In the genomic region with DNA sequence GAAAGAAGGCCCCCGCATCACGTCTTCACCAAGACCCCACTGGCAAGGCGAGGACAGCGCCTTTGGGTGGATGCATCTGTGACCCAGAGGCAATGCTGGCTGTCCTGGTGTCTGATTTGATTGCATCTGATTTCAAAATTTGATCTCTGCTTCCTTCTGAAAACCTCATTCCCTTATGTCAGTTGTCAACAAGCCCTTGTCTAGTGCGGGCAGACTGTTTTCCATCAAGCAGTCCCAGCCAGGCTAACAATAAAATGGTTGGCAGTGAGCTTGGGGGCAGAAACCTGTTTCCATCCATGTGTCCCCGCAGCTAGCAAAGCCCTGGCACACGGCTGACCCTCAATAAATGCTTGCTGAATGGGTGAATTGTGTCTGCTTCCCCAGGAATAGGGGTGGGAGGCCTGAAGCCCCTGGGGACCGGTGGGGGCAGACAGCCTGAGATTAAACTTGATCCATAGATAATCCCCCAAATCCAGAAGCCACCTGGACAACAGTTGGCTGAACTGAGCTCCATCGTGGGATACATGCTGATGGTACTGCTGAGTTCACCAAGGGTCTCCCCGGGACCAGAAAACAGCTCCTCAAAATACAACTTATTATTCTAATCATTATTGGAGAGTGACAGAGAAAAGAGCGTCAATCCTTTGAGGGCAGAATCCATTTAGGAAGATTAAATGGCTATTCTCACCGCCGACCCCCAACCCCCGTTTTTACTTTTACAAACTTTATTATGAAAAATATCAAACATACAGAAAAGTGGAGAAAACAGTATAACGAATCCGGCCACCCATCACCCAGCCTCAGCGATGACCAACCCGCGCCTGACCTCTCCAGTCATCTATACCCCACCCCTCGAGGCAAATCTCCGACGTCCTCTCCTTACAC, we compare ENCODE assay signal across 8 cellular contexts. TPM values are rescaled to one million over a fixed set of nuclear protein-coding genes. Genes with fewer than 3 reads are reported as not detected.
DNase-seq lines count a peak whose midpoint lies in the region; ATAC-seq, FAIRE-seq and TF ChIP-seq lines count a peak whose summit lies in the region.

No MANE protein-coding gene starts in this region.

- peak overlapping the region; percentile 51 for H3K18ac ChIP-seq in trophoblast cell (ENCODE audit: low read length)

- H4K8ac ChIP-seq in trophoblast cell (ENCODE audit: low read depth, low read length) = peak overlapping the region; percentile 76

- H3K36me3 ChIP-seq in esophagus muscularis mucosa (no peaks in the 10 kb centered on the region), trophoblast cell (ENCODE audit: control insufficient read depth in 1 of 2, insufficient read depth in 2 of 2, low read length in 2 of 2) (no peaks in the 10 kb centered on the region)

- H2BK5ac ChIP-seq in trophoblast cell (ENCODE audit: low read depth, low read length, poor library complexity) = peak overlapping the region; percentile 61

- peak overlapping the region; percentile 78 for H3K9ac ChIP-seq in trophoblast cell (ENCODE audit: low read length)

- H3K9me3 ChIP-seq in esophagus muscularis mucosa (no peaks in the 10 kb centered on the region), trophoblast cell (ENCODE audit: insufficient read depth, low read depth, low read length) (no peaks in the 10 kb centered on the region)

- peak overlapping the region; percentile 54 for H4K12ac ChIP-seq in trophoblast cell (ENCODE audit: low read depth, low read length)

- H3K27ac ChIP-seq in esophagus muscularis mucosa (replicated peaks in 1 of 4) (peak overlapping the region; percentile 88 to 93 (median 92)), trophoblast cell (ENCODE audit: low read depth, low read length) (peak overlapping the region; percentile 88)

- DNase-seq in GM12891 (ENCODE audit: insufficient read length, low spot score) = no peak
- no peak for DNase-seq in esophagus muscularis mucosa (ENCODE audit: extremely low spot score)
- no peak for DNase-seq in trophoblast cell
- DNase-seq in NCI-H2196 (lab: John Stamatoyannopoulos, UW; ENCODE audit: unreplicated experiment) = no peak
- DNase-seq in stimulated activated CD4-positive, alpha-beta T cell treated with anti-CD3 and anti-CD28 coated beads, Interleukin-12 subunit alpha, Interleukin-12 subunit beta, amount 100 ng/mL, for 4 hours = no peak
- DNase-seq in 8988T = no peak

- TF ChIP-seq EP300 in esophagus muscularis mucosa (IDR thresholded peaks at IDR 0.05) = no peak

- no peak overlapping the region for H2AK5ac ChIP-seq in trophoblast cell (ENCODE audit: low read length)

- intact Hi-C loops in esophagus muscularis mucosa (cut with DNase I) = loop anchor here (5.0 kb wide), 3 partner anchors 51 to 139 kb away; no protein-coding TSS in a partner anchor

- FAIRE-seq in GM12891 (lab: Jason Lieb, UNC) = peak; percentile 23

- 27% methylated on average over 22 of the region's 22 CpGs for WGBS in esophagus muscularis mucosa
- WGBS in trophoblast cell (ENCODE audit: extremely low coverage, insufficient coverage, insufficient read length) = no CpG with 5 or more reads among the region's 22 CpGs

- H3K27me3 ChIP-seq in esophagus muscularis mucosa (no peaks in the 10 kb centered on the region), trophoblast cell (ENCODE audit: insufficient read depth, low read length) (no peaks in the 10 kb centered on the region)

- peaks cover 41 to 54% (median 52%) of the 10 kb centered on the region in 4 donors for H3K4me1 ChIP-seq in esophagus muscularis mucosa
- H3K4me1 ChIP-seq in trophoblast cell (ENCODE audit: control insufficient read depth in 1 of 2, insufficient read depth in 2 of 2, low read length in 2 of 2) = peaks cover 21 to 37% of the 10 kb centered on the region in 2 experiments

- peak overlapping the region; percentile 82 for H2BK120ac ChIP-seq in trophoblast cell (ENCODE audit: insufficient read depth, low read length, poor library complexity)

- peak overlapping the region; percentile 91 for H3K4me2 ChIP-seq in trophoblast cell (ENCODE audit: low read length)

- peak overlapping the region; percentile 94 for H3K14ac ChIP-seq in trophoblast cell (ENCODE audit: low read length)

- H3K4ac ChIP-seq in trophoblast cell (ENCODE audit: low read depth, low read length) = peak overlapping the region; percentile 76

- H3K23ac ChIP-seq in trophoblast cell (ENCODE audit: low read length) = no peak overlapping the region

- peaks cover 29% of the 10 kb centered on the region for H3K79me1 ChIP-seq in trophoblast cell (ENCODE audit: low read length)

- TF ChIP-seq CTCF in esophagus muscularis mucosa (IDR thresholded peaks at IDR 0.05) = no peak

- TF ChIP-seq POLR2A in GM12891 (IDR thresholded peaks at IDR 0.05; ENCODE audit: low read depth, low read length) (no peak; the same call in 1 of the 2 replicates), esophagus muscularis mucosa (IDR thresholded peaks at IDR 0.05; ENCODE audit: low read depth) (no peak)

- ATAC-seq in SK-N-SH treated with all-trans-retinoic acid at 6 μM for 48 hours (peak; percentile 0; the same call in 1 of the 3 replicates), GM21825 (IDR thresholded peaks at IDR 0.05; ENCODE audit: unreplicated experiment) (no peak)

- H4K91ac ChIP-seq in trophoblast cell (ENCODE audit: low read depth, low read length) = peak overlapping the region; percentile 82

- peak overlapping the region; percentile 79 for H2AFZ ChIP-seq in trophoblast cell (ENCODE audit: insufficient read depth, low read length, poor library complexity)

- H3K79me2 ChIP-seq in trophoblast cell (ENCODE audit: control insufficient read depth, insufficient read depth, low read length, poor library complexity) = peaks cover 23% of the 10 kb centered on the region

- peak overlapping the region; percentile 73 for H2BK12ac ChIP-seq in trophoblast cell (ENCODE audit: low read length)

- peak overlapping the region; percentile 68 to 83 (median 78) for H3K4me3 ChIP-seq in esophagus muscularis mucosa
- peak overlapping the region; percentile 89 for H3K4me3 ChIP-seq in trophoblast cell (ENCODE audit: low read depth, low read length)

TF ChIP-seq in GM12891, 5 proteins besides CTCF, POLR2A, EP300 and RAD21:
- no peak for TF ChIP-seq PAX5 (IDR thresholded peaks at IDR 0.05; ENCODE audit: insufficient read depth, low read length, severe bottlenecking)
- TF ChIP-seq POU2F2 (IDR thresholded peaks at IDR 0.05; ENCODE audit: low read depth, low read length) = no peak
- no peak for TF ChIP-seq POLR2AphosphoS5 (IDR thresholded peaks at IDR 0.05; ENCODE audit: low read depth, low read length)
- no peak for TF ChIP-seq SPI1 (IDR thresholded peaks at IDR 0.05; ENCODE audit: low read depth, low read length)
- TF ChIP-seq TAF1 (IDR thresholded peaks at IDR 0.05; ENCODE audit: low read depth, low read length) = no peak
TF ChIP-seq in GM12891: peak in this region for 0.

TF ChIP-seq in SK-N-SH treated with all-trans-retinoic acid at 6 μM for 48 hours, 23 proteins besides CTCF, POLR2A, EP300 and RAD21 (continues in another document):
- TF ChIP-seq PATZ1 (CRISPR knock-in tag; IDR thresholded peaks at IDR 0.05; ENCODE audit: borderline replicate concordance) (no peak), TOX (CRISPR knock-in tag; IDR thresholded peaks at IDR 0.05; ENCODE audit: borderline replicate concordance) (no peak), CSRNP3 (CRISPR knock-in tag; IDR thresholded peaks at IDR 0.05) (no peak), CSDC2 (CRISPR knock-in tag; IDR thresholded peaks at IDR 0.05) (no peak), ZFP3 (CRISPR knock-in tag; IDR thresholded peaks at IDR 0.05) (no peak), ZNF70 (CRISPR knock-in tag; IDR thresholded peaks at IDR 0.05) (no peak), PPARA (CRISPR knock-in tag; IDR thresholded peaks at IDR 0.05; ENCODE audit: borderline replicate concordance) (no peak)
- TF ChIP-seq, protein P1, sequence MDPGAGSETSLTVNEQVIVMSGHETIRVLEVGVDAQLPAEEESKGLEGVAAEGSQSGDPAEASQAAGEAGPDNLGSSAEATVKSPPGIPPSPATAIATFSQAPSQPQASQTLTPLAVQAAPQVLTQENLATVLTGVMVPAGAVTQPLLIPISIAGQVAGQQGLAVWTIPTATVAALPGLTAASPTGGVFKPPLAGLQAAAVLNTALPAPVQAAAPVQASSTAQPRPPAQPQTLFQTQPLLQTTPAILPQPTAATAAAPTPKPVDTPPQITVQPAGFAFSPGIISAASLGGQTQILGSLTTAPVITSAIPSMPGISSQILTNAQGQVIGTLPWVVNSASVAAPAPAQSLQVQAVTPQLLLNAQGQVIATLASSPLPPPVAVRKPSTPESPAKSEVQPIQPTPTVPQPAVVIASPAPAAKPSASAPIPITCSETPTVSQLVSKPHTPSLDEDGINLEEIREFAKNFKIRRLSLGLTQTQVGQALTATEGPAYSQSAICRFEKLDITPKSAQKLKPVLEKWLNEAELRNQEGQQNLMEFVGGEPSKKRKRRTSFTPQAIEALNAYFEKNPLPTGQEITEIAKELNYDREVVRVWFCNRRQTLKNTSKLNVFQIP (CRISPR knock-in tag; IDR thresholded peaks at IDR 0.05; ENCODE audit: borderline replicate concordance, low read depth) = no peak

RNA-seq across cellular contexts. Expression of gene DUSP5, which starts 0.9 kb away (rescaled TPM):
- 60.6 TPM for polyA plus RNA-seq in GM12891 (2012; ENCODE audit: low read depth, missing spikeins)
- 10 to 100 TPM in 1 of 4 donors, 1 to 10 TPM in 3; 3.8 to 25.7 (median 4.6) TPM for total RNA-seq in esophagus muscularis mucosa
- polyA plus RNA-seq in trophoblast cell (2013) = 157 and 165 TPM in 2 replicates
